ENCODE assay signal across 8 cellular contexts in genomic region chr5:140639093-140639821, GRCh38. TPM values are rescaled to one million over a fixed set of nuclear protein-coding genes. Genes with fewer than 3 reads are reported as not detected.
DNase-seq lines count a peak whose midpoint lies in the region; ATAC-seq, FAIRE-seq and TF ChIP-seq lines count a peak whose summit lies in the region.

TMCO6 (plus strand) TSS chr5:140639451; CDS start chr5:140639528, 77 bp downstream.

- peak within 1 kb of the TSS; percentile 53 for H2AFZ ChIP-seq in OCI-LY1 (ENCODE audit: low read length)

- FAIRE-seq in D721Med (lab: Jason Lieb, UNC), result no peak

- DNase-seq in D721Med (ENCODE audit: insufficient read length, low spot score), result peak; percentile 94
- DNase-seq in HuH-7 (ENCODE audit: low spot score), result peak; percentile 92
- peak; percentile 97 for DNase-seq in activated CD8-positive, alpha-beta memory T cell treated with anti-CD3 and anti-CD28 coated beads, Interleukin-2, amount 50 U/mL, for 48 hours
- peak; percentile 92 for DNase-seq in epidermal melanocyte (ENCODE audit: insufficient read length, low spot score)
- DNase-seq in stimulated activated CD8-positive, alpha-beta memory T cell treated with anti-CD3 and anti-CD28 coated beads, Interleukin-4, amount 100 ng/mL, for 1 hour (ENCODE audit: low read depth in 2 of 2, low spot score in 1 of 2), result peak; percentile 92 to 95

- H4K20me1 ChIP-seq in OCI-LY1 (ENCODE audit: insufficient read depth, low read length), result no peaks in the 10 kb centered on the region

- no peaks in the 10 kb centered on the region for H3K79me2 ChIP-seq in OCI-LY1 (ENCODE audit: insufficient read depth, low read length)

- H3K4me3 ChIP-seq in OCI-LY1 (ENCODE audit: low read depth, low read length, poor library complexity, severe bottlenecking), result peak within 1 kb of the TSS; percentile 78
- peak within 1 kb of the TSS; percentile 67 for H3K4me3 ChIP-seq in mononuclear cell (ENCODE audit: low read length)

- no peak within 1 kb of the TSS for H3K27ac ChIP-seq in OCI-LY1 (ENCODE audit: low read depth, low read length, poor library complexity, severe bottlenecking)

- H3K4me1 ChIP-seq in OCI-LY1 (ENCODE audit: insufficient read depth, low read length, severe bottlenecking), result peaks cover 21% of the 10 kb centered on the region
- peaks cover 49% of the 10 kb centered on the region for H3K4me1 ChIP-seq in mononuclear cell (ENCODE audit: insufficient read depth, low read length)

- TF ChIP-seq CTCF in D721Med (IDR thresholded peaks at IDR 0.05; ENCODE audit: insufficient read depth, missing control alignments), result peak; percentile 42
- peak; percentile 70 for TF ChIP-seq CTCF in OCI-LY1 (IDR thresholded peaks at IDR 0.05; ENCODE audit: low read length)

- H3K9ac ChIP-seq in OCI-LY1 (ENCODE audit: low read length), result peak within 1 kb of the TSS; percentile 86

- H3K27me3 ChIP-seq in OCI-LY1 (ENCODE audit: insufficient read depth, low read length), result no peaks in the 10 kb centered on the region
- no peaks in the 10 kb centered on the region for H3K27me3 ChIP-seq in mononuclear cell (ENCODE audit: insufficient read depth, low read length)

- peaks cover 32% of the 10 kb centered on the region; the same call in 1 of the 2 replicates for H3K36me3 ChIP-seq in OCI-LY1 (ENCODE audit: insufficient read depth, low read length)

- H3F3A ChIP-seq in OCI-LY1 (ENCODE audit: insufficient read depth, low read length), result no peaks in the 10 kb centered on the region

- no peaks in the 10 kb centered on the region for H3K9me2 ChIP-seq in OCI-LY1 (ENCODE audit: low read depth, low read length)

- H3K9me3 ChIP-seq in OCI-LY1 (ENCODE audit: low read length), result no peaks in the 10 kb centered on the region
- H3K9me3 ChIP-seq in mononuclear cell (ENCODE audit: low read depth, low read length), result no peaks in the 10 kb centered on the region

- peak within 1 kb of the TSS; percentile 91 for H3K4me2 ChIP-seq in OCI-LY1 (ENCODE audit: low read length)

- ATAC-seq in GM21447 (IDR thresholded peaks at IDR 0.05; ENCODE audit: unreplicated experiment), result peak; percentile 79

RNA-seq across cellular contexts. Expression of gene TMCO6, which starts in this region (rescaled TPM):
- 13.7 TPM for total RNA-seq in mononuclear cell
